In the genomic region with DNA sequence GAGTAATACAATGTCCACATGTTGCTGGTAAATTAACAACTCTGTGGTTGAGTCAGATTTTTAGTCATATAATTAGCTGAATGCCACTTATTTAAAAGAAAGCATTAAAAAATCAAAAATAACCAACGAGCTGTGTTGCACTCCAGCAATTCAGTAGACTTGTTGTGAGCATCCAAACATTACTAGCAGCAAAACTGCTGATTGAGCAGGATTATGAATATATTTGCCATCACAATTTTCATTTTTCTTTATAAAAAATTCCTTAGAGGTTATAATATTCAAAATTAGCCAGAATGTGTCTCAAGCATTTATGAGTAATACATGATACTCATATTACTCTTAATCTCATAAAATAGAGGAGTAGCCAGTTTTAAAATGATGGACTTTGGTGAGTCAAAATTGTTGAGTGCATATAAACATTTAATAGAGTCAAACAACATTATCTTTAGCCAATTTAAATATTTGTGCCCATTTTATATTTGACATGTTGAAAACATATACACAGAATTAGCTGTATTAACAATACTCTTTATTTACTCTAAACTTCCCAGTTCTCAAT, we compare ENCODE assay signal across 17 cellular contexts.
"Had no signal": no experiment of that assay in that cellular context is flagged by ENCODE, and none has a peak within 500 bp of the region (broad histone marks: within the 10 kb centered on the region; RNA-seq: fewer than 3 reads in every experiment).

No MANE protein-coding gene starts in this region.

- H3K9me3 ChIP-seq: esophagus muscularis mucosa, mucosa of descending colon, pancreas, testis had no signal

- H3K4me1 ChIP-seq: esophagus muscularis mucosa, pancreas, testis had no signal

- DNase-seq: activated CD4-positive, alpha-beta T cell treated with anti-CD3 and anti-CD28 coated beads for 48 hours; activated CD4-positive, CD25-positive, alpha-beta regulatory T cell; activated CD8-positive, alpha-beta T cell treated with anti-CD3 and anti-CD28 coated beads for 36 hours; cerebellar nuclear complex; effector CD8-positive, alpha-beta T cell; mesenchymal stem cell; mucosa of descending colon; naive B cell; pancreas; stimulated activated CD4-positive, alpha-beta T cell treated with anti-CD3 and anti-CD28 coated beads, Interleukin-4, amount 100 ng/mL, for 1 hour; testis had no signal

- ATAC-seq: activated CD8-positive, alpha-beta T cell treated with anti-CD3 and anti-CD28 coated beads for 36 hours; mucosa of descending colon; pancreas; sciatic nerve had no signal

- H3K9me3 Mint-ChIP-seq: naive B cell, type B pancreatic cell had no signal

- H3K27ac ChIP-seq: esophagus muscularis mucosa, pancreas, testis had no signal

- H3K4me3 ChIP-seq: esophagus muscularis mucosa, mucosa of descending colon, pancreas, smooth muscle cell, testis had no signal

- H3K4me3 Mint-ChIP-seq: activated CD8-positive, alpha-beta T cell treated with anti-CD3 and anti-CD28 coated beads for 36 hours; activated naive CD8-positive, alpha-beta T cell; naive B cell; type B pancreatic cell had no signal

- FAIRE-seq: bronchial epithelial cell, pancreas had no signal

- H3K27me3 ChIP-seq: esophagus muscularis mucosa, pancreas, testis had no signal

- H3K36me3 ChIP-seq: esophagus muscularis mucosa, pancreas had no signal

- H3K27ac Mint-ChIP-seq: activated naive CD8-positive, alpha-beta T cell; type B pancreatic cell had no signal

- H3K4me2 ChIP-seq: smooth muscle cell had no signal

- H3K27me3 Mint-ChIP-seq: activated CD8-positive, alpha-beta T cell treated with anti-CD3 and anti-CD28 coated beads for 36 hours; activated naive CD8-positive, alpha-beta T cell; naive B cell; type B pancreatic cell had no signal
